ENCODE assay signal across 18 cellular contexts in genomic region chr22:37511368-37512104, GRCh38. TPM values are rescaled to one million over a fixed set of nuclear protein-coding genes. Genes with fewer than 3 reads are reported as not detected.
DNase-seq lines count a peak whose midpoint lies in the region; ATAC-seq, FAIRE-seq and TF ChIP-seq lines count a peak whose summit lies in the region.
"Had no signal": no experiment of that assay in that cellular context is flagged by ENCODE, and none has a peak within 500 bp of the region (broad histone marks: within the 10 kb centered on the region; RNA-seq: fewer than 3 reads in every experiment).

No MANE protein-coding gene starts in this region.

- H3K27me3 Mint-ChIP-seq in activated naive CD4-positive, alpha-beta T cell treated with anti-CD3 and anti-CD28 coated beads for 36 hours (ENCODE audit: low read depth), result no peaks in the 10 kb centered on the region
- H3K27me3 Mint-ChIP-seq: activated naive CD8-positive, alpha-beta T cell had no signal

- CTCF ChIA-PET in HCT116 (lab: Charles Lee) (interaction anchor here (1.2 kb wide), 1 partner anchor 81 kb away, joined by 4 read pairs; no protein-coding TSS in a partner anchor), K562 (lab: Yijun Ruan, JAX; ENCODE audit: low intra/inter-chr PET ratio) (no interaction called here), HEK293T (lab: Yijun Ruan, JAX) (interaction anchor here (1.3 kb wide), 1 partner anchor 81 kb away, joined by 3 read pairs; no protein-coding TSS in a partner anchor)
- CTCF ChIA-PET in activated naive CD4-positive, alpha-beta T cell treated with anti-CD3 and anti-CD28 coated beads for 36 hours (lab: Charles Lee), result no interaction called here

- no peaks in the 10 kb centered on the region for H3K4me1 Mint-ChIP-seq in activated naive CD4-positive, alpha-beta T cell treated with anti-CD3 and anti-CD28 coated beads for 36 hours (ENCODE audit: low read depth)

- H3K27me3 ChIP-seq in HCT116 (ENCODE audit: insufficient read depth, low read length) (no peaks in the 10 kb centered on the region), K562 (ENCODE audit: control insufficient read depth in 2 of 2, insufficient read depth in 2 of 2, low read length in 2 of 2) (no peaks in the 10 kb centered on the region), left ventricle myocardium inferior (ENCODE audit: low read depth) (peaks cover 5% of the 10 kb centered on the region), psoas muscle (ENCODE audit: insufficient read depth in 3 of 3, low read length in 2 of 3) (peaks cover 0 to 31% (median 3%) of the 10 kb centered on the region in 3 donors)
- H3K27me3 ChIP-seq: upper lobe of left lung had no signal

- WGBS in K562 (ENCODE audit: insufficient coverage, low coverage, missing lambda C conversion rate), result 86% methylated on average over 2 of the region's 6 CpGs
- WGBS in psoas muscle, 3 donors, result 74 to 87% (median 83%) methylated on average over 6 of the region's 6 CpGs

- no peak for TF ChIP-seq EP300 in K562 (IDR thresholded peaks at IDR 0.05; ENCODE audit: low read length)

- ATAC-seq in HCT116 (no peak), K562 (no peak), psoas muscle (no peak)

- H3K9me3 ChIP-seq in HCT116 (ENCODE audit: control insufficient read depth in 1 of 2, insufficient read depth in 1 of 2, low read depth in 1 of 2, low read length in 2 of 2), result no peaks in the 10 kb centered on the region
- no peaks in the 10 kb centered on the region for H3K9me3 ChIP-seq in K562 (replicated peaks; ENCODE audit: control insufficient read depth, insufficient read depth, low read depth, low read length)
- H3K9me3 ChIP-seq in left ventricle myocardium inferior (replicated peaks), result peaks cover 3% of the 10 kb centered on the region
- H3K9me3 ChIP-seq in psoas muscle, result no peaks in the 10 kb centered on the region
- H3K9me3 ChIP-seq: lower lobe of right lung, upper lobe of left lung had no signal

- POLR2A ChIA-PET in HCT116 (lab: Charles Lee) (interaction anchor here (0.7 kb wide), 1 partner anchor 81 kb away, joined by 3 read pairs; no protein-coding TSS in a partner anchor), K562 (lab: Yijun Ruan, JAX) (no interaction called here), HEK293T (lab: Yijun Ruan, JAX) (interaction anchor here (1.2 kb wide), 1 partner anchor 147 kb away, joined by 3 read pairs; the partner anchor contains the start of gene PDXP)

- H3K4me3 Mint-ChIP-seq in activated naive CD4-positive, alpha-beta T cell treated with anti-CD3 and anti-CD28 coated beads for 36 hours, result no peak overlapping the region
- H3K4me3 Mint-ChIP-seq: activated naive CD8-positive, alpha-beta T cell; IgD-negative memory B cell had no signal

- no peak overlapping the region for H3K27ac Mint-ChIP-seq in activated naive CD4-positive, alpha-beta T cell treated with anti-CD3 and anti-CD28 coated beads for 36 hours
- H3K27ac Mint-ChIP-seq: activated naive CD8-positive, alpha-beta T cell; IgD-negative memory B cell had no signal

- no peak for DNase-seq in HCT116 (ENCODE audit: low read depth, low spot score)
- no peak for DNase-seq in K562 (ENCODE audit: extremely low read depth in 1 of 4, low spot score in 3 of 4)
- no peak for DNase-seq in left ventricle myocardium inferior
- no peak for DNase-seq in psoas muscle
- DNase-seq in activated naive CD4-positive, alpha-beta T cell treated with anti-CD3 and anti-CD28 coated beads for 36 hours, result no peak
- no peak for DNase-seq in central memory CD4-positive, alpha-beta T cell
- DNase-seq in HEK293T (ENCODE audit: extremely low spot score), result no peak
- DNase-seq in NAMALWA (ENCODE audit: low spot score), result no peak
- DNase-seq: activated CD4-positive, CD25-positive, alpha-beta regulatory T cell; lower lobe of right lung; NCI-H1105 treated with DMSO at 0.1 percent for 48 hours; stimulated activated CD4-positive, alpha-beta T cell treated with anti-CD3 and anti-CD28 coated beads, Interleukin-1b, Interleukin-23, amount 100 ng/mL, for 48 hours; stimulated activated CD8-positive, alpha-beta memory T cell treated with anti-CD3 and anti-CD28 coated beads, Interleukin-4, amount 100 ng/mL, for 48 hours; upper lobe of left lung had no signal

- peaks cover 25% of the 10 kb centered on the region; the same call in 1 of the 2 replicates for H3K79me2 ChIP-seq in HCT116 (ENCODE audit: insufficient read depth, low read length)
- H3K79me2 ChIP-seq in K562 (ENCODE audit: control insufficient read depth, insufficient read depth, low read length), result no peaks in the 10 kb centered on the region
- H3K79me2 ChIP-seq: parathyroid adenoma had no signal

- H3K4me1 ChIP-seq in HCT116 (ENCODE audit: control insufficient read depth in 1 of 2, insufficient read depth in 2 of 2, low read length in 2 of 2), result peaks cover 23 to 44% of the 10 kb centered on the region in 2 experiments
- peaks cover 21 to 30% of the 10 kb centered on the region in 2 experiments for H3K4me1 ChIP-seq in K562 (replicated peaks in 1 of 2; ENCODE audit: control insufficient read depth in 2 of 2, insufficient read depth in 2 of 2, low read length in 2 of 2)
- H3K4me1 ChIP-seq in left ventricle myocardium inferior, result peaks cover 57% of the 10 kb centered on the region
- H3K4me1 ChIP-seq in psoas muscle, result peaks cover 5% of the 10 kb centered on the region
- H3K4me1 ChIP-seq: parathyroid adenoma had no signal

- no peak for FAIRE-seq in K562 (lab: Jason Lieb, UNC)

- H3K27ac ChIP-seq in HCT116 (ENCODE audit: low read depth, low read length) (peak overlapping the region; percentile 65), K562 (ENCODE audit: extremely low read depth, low read depth, low read length) (no peak overlapping the region), left ventricle myocardium inferior (replicated peaks) (peak overlapping the region; percentile 75), psoas muscle (peak overlapping the region; percentile 24)
- H3K27ac ChIP-seq: lower lobe of right lung, parathyroid adenoma had no signal

- BruUV-seq in HCT116 (replicated peaks; lab: Mats Ljungman, UMichigan), result no TSS peak
- BruUV-seq in K562 (replicated peaks; lab: Mats Ljungman, UMichigan), result no TSS peak

- H3K36me3 ChIP-seq in HCT116 (ENCODE audit: control insufficient read depth in 1 of 2, insufficient read depth in 2 of 2, low read length in 2 of 2), result peaks cover 9 to 38% of the 10 kb centered on the region in 2 experiments
- H3K36me3 ChIP-seq in K562 (ENCODE audit: control insufficient read depth, insufficient read depth, low read length), result peaks cover 11% of the 10 kb centered on the region; the same call in 2 of the 3 replicates
- H3K36me3 ChIP-seq in left ventricle myocardium inferior, result peaks cover 21% of the 10 kb centered on the region
- no peaks in the 10 kb centered on the region for H3K36me3 ChIP-seq in psoas muscle (ENCODE audit: insufficient read depth in 1 of 2, low read depth in 1 of 2)

- no peaks in the 10 kb centered on the region for H3K9me1 ChIP-seq in K562 (ENCODE audit: control insufficient read depth, insufficient read depth, low read length)

- in situ Hi-C loops in K562 (cut with MboI), result no loop called here

- no peaks in the 10 kb centered on the region for H3K36me3 Mint-ChIP-seq in activated naive CD4-positive, alpha-beta T cell treated with anti-CD3 and anti-CD28 coated beads for 36 hours (ENCODE audit: low read depth)
- H3K36me3 Mint-ChIP-seq: activated naive CD8-positive, alpha-beta T cell; IgD-negative memory B cell had no signal

- TF ChIP-seq POLR2A in HCT116 (IDR thresholded peaks at IDR 0.05; ENCODE audit: borderline replicate concordance, extremely low read depth, insufficient read depth, insufficient read length) (no peak), K562 (conservative IDR thresholded peaks at IDR 0.05) (no peak)

- H3K4me2 ChIP-seq in HCT116 (ENCODE audit: low read length) (peak overlapping the region; percentile 82), K562 (ENCODE audit: insufficient read depth, low read length) (peak overlapping the region; percentile 44; the same call in 1 of the 2 replicates)

- no peaks in the 10 kb centered on the region for H3K9me3 Mint-ChIP-seq in activated naive CD4-positive, alpha-beta T cell treated with anti-CD3 and anti-CD28 coated beads for 36 hours
- H3K9me3 Mint-ChIP-seq: IgD-negative memory B cell had no signal

- no peak overlapping the region for H2AFZ ChIP-seq in HCT116 (ENCODE audit: low read depth, low read length, poor library complexity, severe bottlenecking)
- no peak overlapping the region for H2AFZ ChIP-seq in K562 (ENCODE audit: low read depth, low read length)
- H2AFZ ChIP-seq: parathyroid adenoma had no signal

- H3K4me3 ChIP-seq in HCT116 (replicated peaks in 1 of 2; ENCODE audit: low read depth in 1 of 2, low read length in 2 of 2) (peak overlapping the region in 1 of 2 experiments; percentile 51; a peak in 1 of 4 replicates), K562 (no peak overlapping the region), left ventricle myocardium inferior (no peak overlapping the region), psoas muscle (no peak overlapping the region)
- H3K4me3 ChIP-seq: coronary artery, lower lobe of right lung, upper lobe of left lung had no signal

- TF ChIP-seq CTCF in HCT116 (IDR thresholded peaks at IDR 0.05 in 2 of 3, conservative IDR thresholded peaks at IDR 0.05 in 1 of 3; ENCODE audit: borderline replicate concordance in 1 of 3, insufficient read depth in 1 of 3, low read depth in 2 of 3, low read length in 2 of 3) (no peak), K562 (IDR thresholded peaks at IDR 0.05 in 2 of 3, conservative IDR thresholded peaks at IDR 0.05 in 1 of 3; ENCODE audit: insufficient read depth in 2 of 3, low read depth in 1 of 3, low read length in 3 of 3) (no peak), left ventricle myocardium inferior (IDR thresholded peaks at IDR 0.05; ENCODE audit: borderline replicate concordance) (no peak), psoas muscle (IDR thresholded peaks at IDR 0.05) (no peak)

- TF ChIP-seq RAD21 in HCT116 (IDR thresholded peaks at IDR 0.05; ENCODE audit: low read depth) (no peak), K562 (CRISPR knock-in tag; conservative IDR thresholded peaks at IDR 0.05 in 1 of 2, IDR thresholded peaks at IDR 0.05 in 1 of 2) (no peak)

- intact Hi-C loops in HCT116 (cut with micrococcal nuclease) (no loop called here), K562 (cut with micrococcal nuclease) (no loop called here), left ventricle myocardium inferior (cut with micrococcal nuclease) (no loop called here), psoas muscle (cut with DNase I) (no loop called here)
- intact Hi-C loops in activated naive CD4-positive, alpha-beta T cell treated with anti-CD3 and anti-CD28 coated beads for 36 hours (cut with micrococcal nuclease), result no loop called here

- RAD21 ChIA-PET in HCT116 (lab: Charles Lee; ENCODE audit: low non-redundant PET in 1 of 2, low total read pairs in 2 of 2, uncharacterized antibody in 2 of 2, unreplicated experiment in 2 of 2), result interaction anchor here in 1 of 2 experiments (0.7 kb wide), 1 partner anchor 182 kb away, joined by 3 read pairs; no protein-coding TSS in a partner anchor

- H3K9ac ChIP-seq in HCT116 (ENCODE audit: low read length), result peak overlapping the region; percentile 53
- peak overlapping the region in 1 of 2 experiments; percentile 83; a peak in 1 of 4 replicates for H3K9ac ChIP-seq in K562 (ENCODE audit: insufficient read depth in 1 of 2, low read depth in 2 of 2, low read length in 2 of 2)
- H3K9ac ChIP-seq: parathyroid adenoma had no signal

- H4K20me1 ChIP-seq in HCT116 (ENCODE audit: insufficient read depth) (no peaks in the 10 kb centered on the region; the same call in 1 of the 2 replicates), K562 (replicated peaks; ENCODE audit: control insufficient read depth, insufficient read depth, low read length) (no peaks in the 10 kb centered on the region)

- H3K9me2 ChIP-seq in HCT116 (ENCODE audit: insufficient read depth), result no peaks in the 10 kb centered on the region

RNA-seq across cellular contexts. Expression of gene CARD10, which starts 7.7 kb away (rescaled TPM):
- total RNA-seq in HCT116 (2021; ENCODE audit: unreplicated experiment), result 32.0 TPM
- polyA plus RNA-seq in HCT116 (2012), result 22.8 and 27.4 TPM in 2 replicates
- 5.4 and 20.1 TPM in 2 replicates for total RNA-seq in K562 (2011; cell fraction: chromatin; rRNA removed; ENCODE audit: low replicate concordance)
- 9.2 and 11.7 TPM in 2 replicates for total RNA-seq in K562 (2011; cell fraction: nucleolus; rRNA removed)
- 6.9 and 8.3 TPM in 2 replicates for total RNA-seq in K562 (2011; cell fraction: nucleoplasm; rRNA removed)
- 4.2 and 4.4 TPM in 2 replicates for total RNA-seq in K562 (2014; rRNA removed)
- total RNA-seq in K562 (2014; rRNA removed; fragmentation: Illumina TruSeq; extraction: Trizol), result 0.57 and 0.84 TPM in 2 replicates
- total RNA-seq in K562 (2015; rRNA removed; fragmentation: Illumina TruSeq; extraction: Trizol), result 1.6 TPM in 2 replicates
- 4.6 and 5.8 TPM in 2 replicates for total RNA-seq in K562 (2021)
- 3.0 and 4.2 TPM in 2 replicates for polyA plus RNA-seq in K562 (2011; rRNA removed)
- 4.8 and 9.8 TPM in 2 replicates for polyA plus RNA-seq in K562 (2011; cell fraction: cytosol; rRNA removed)
- 14.1 and 18.7 TPM in 2 replicates for polyA plus RNA-seq in K562 (2011; cell fraction: nucleus; rRNA removed)
- polyA plus RNA-seq in K562 (2012), result 2.4 and 4.6 TPM in 2 replicates
- polyA plus RNA-seq in K562 (2014; fragmentation: Illumina TruSeq; extraction: Trizol), result 1.5 and 3.2 TPM in 2 replicates
- under 1 TPM; 0.13 to 0.20 TPM for polyA plus RNA-seq in K562 (2014; fragmentation: Nextera tagmentation; extraction: Ambion mirVana)
- 3.6 and 5.8 TPM in 2 replicates for polyA plus RNA-seq in K562 (2014; rRNA removed)
- 1.2 and 1.3 TPM in 2 replicates for polyA minus RNA-seq in K562 (2011; rRNA and poly(A)+ RNA removed)
- polyA minus RNA-seq in K562 (2011; cell fraction: cytosol; rRNA and poly(A)+ RNA removed), result 5.9 TPM in 2 replicates
- 4.6 and 4.7 TPM in 2 replicates for polyA minus RNA-seq in K562 (2011; cell fraction: nucleus; rRNA and poly(A)+ RNA removed)
- 9.0 TPM for total RNA-seq in left ventricle myocardium inferior
- total RNA-seq in psoas muscle, result 1 to 10 TPM; 3.8 to 8.0 (median 4.5) TPM
- polyA plus RNA-seq in psoas muscle, result 1 to 10 TPM; 2.9 to 6.9 (median 4.1) TPM
- total RNA-seq in activated naive CD4-positive, alpha-beta T cell treated with anti-CD3 and anti-CD28 coated beads for 36 hours, result not detected
- polyA plus RNA-seq: IgD-negative memory B cell had no signal

RNA-seq across cellular contexts. Expression of gene MFNG, which starts 25.4 kb away (rescaled TPM):
- total RNA-seq in HCT116 (2021; ENCODE audit: unreplicated experiment) (4.5 TPM), K562 (2014; rRNA removed) (0.53 and 0.54 TPM in 2 replicates), K562 (2014; rRNA removed; fragmentation: Illumina TruSeq; extraction: Trizol) (0.32 TPM in 1 of 2 replicates, not detected in the other), K562 (2015; rRNA removed; fragmentation: Illumina TruSeq; extraction: Trizol) (0.26 TPM in 1 of 2 replicates, not detected in the other), K562 (2021) (0.73 and 0.89 TPM in 2 replicates), left ventricle myocardium inferior (11.8 TPM), psoas muscle (1 to 10 TPM; 4.5 to 8.0 (median 7.7) TPM)
- polyA plus RNA-seq in HCT116 (2012), result 3.3 and 3.4 TPM in 2 replicates
- total RNA-seq in K562 (2011; cell fraction: chromatin; rRNA removed; ENCODE audit: low replicate concordance), result 0.83 TPM in 1 of 2 replicates, not detected in the other
- not detected in 2 replicates for total RNA-seq in K562 (2011; cell fraction: nucleolus; rRNA removed)
- not detected in 2 replicates for total RNA-seq in K562 (2011; cell fraction: nucleoplasm; rRNA removed)
- polyA plus RNA-seq in K562 (2011; rRNA removed) (0.08 and 0.38 TPM in 2 replicates), K562 (2014; fragmentation: Illumina TruSeq; extraction: Trizol) (0.14 and 0.16 TPM in 2 replicates), K562 (2014; fragmentation: Nextera tagmentation; extraction: Ambion mirVana) (not detected), K562 (2014; rRNA removed) (0.13 and 0.20 TPM in 2 replicates), psoas muscle (1 to 10 TPM; 4.3 to 9.6 (median 8.2) TPM)
- polyA plus RNA-seq in K562 (2011; cell fraction: cytosol; rRNA removed), result 0.18 and 1.2 TPM in 2 replicates
- 0.10 and 1.6 TPM in 2 replicates for polyA plus RNA-seq in K562 (2011; cell fraction: nucleus; rRNA removed)
- polyA plus RNA-seq in K562 (2012), result 0.10 and 0.86 TPM in 2 replicates
- polyA minus RNA-seq in K562 (2011; rRNA and poly(A)+ RNA removed), result 0.49 TPM in 1 of 2 replicates, not detected in the other
- not detected in 2 replicates for polyA minus RNA-seq in K562 (2011; cell fraction: cytosol; rRNA and poly(A)+ RNA removed)
- polyA minus RNA-seq in K562 (2011; cell fraction: nucleus; rRNA and poly(A)+ RNA removed), result not detected in 2 replicates
- 10 to 100 TPM; 83.1 to 90.9 TPM for total RNA-seq in activated naive CD4-positive, alpha-beta T cell treated with anti-CD3 and anti-CD28 coated beads for 36 hours

RNA-seq across cellular contexts. Expression of gene CDC42EP1, which starts 48.7 kb away (rescaled TPM):
- 160 TPM for total RNA-seq in HCT116 (2021; ENCODE audit: unreplicated experiment)
- 184 and 199 TPM in 2 replicates for polyA plus RNA-seq in HCT116 (2012)
- 7.9 and 25.6 TPM in 2 replicates for total RNA-seq in K562 (2011; cell fraction: chromatin; rRNA removed; ENCODE audit: low replicate concordance)
- total RNA-seq in K562 (2011; cell fraction: nucleolus; rRNA removed), result 22.5 and 24.0 TPM in 2 replicates
- 13.4 and 14.2 TPM in 2 replicates for total RNA-seq in K562 (2011; cell fraction: nucleoplasm; rRNA removed)
- total RNA-seq in K562 (2014; rRNA removed), result 29.0 and 41.6 TPM in 2 replicates
- 2.7 and 3.2 TPM in 2 replicates for total RNA-seq in K562 (2014; rRNA removed; fragmentation: Illumina TruSeq; extraction: Trizol)
- 7.3 and 8.3 TPM in 2 replicates for total RNA-seq in K562 (2015; rRNA removed; fragmentation: Illumina TruSeq; extraction: Trizol)
- 62.8 and 70.2 TPM in 2 replicates for total RNA-seq in K562 (2021)
- 4.0 and 13.8 TPM in 2 replicates for polyA plus RNA-seq in K562 (2011; rRNA removed)
- 6.0 and 18.2 TPM in 2 replicates for polyA plus RNA-seq in K562 (2011; cell fraction: cytosol; rRNA removed)
- polyA plus RNA-seq in K562 (2011; cell fraction: nucleus; rRNA removed), result 9.9 and 15.1 TPM in 2 replicates
- polyA plus RNA-seq in K562 (2012), result 24.9 and 50.5 TPM in 2 replicates
- 18.4 and 49.9 TPM in 2 replicates for polyA plus RNA-seq in K562 (2014; fragmentation: Illumina TruSeq; extraction: Trizol)
- polyA plus RNA-seq in K562 (2014; fragmentation: Nextera tagmentation; extraction: Ambion mirVana), result under 1 TPM; 0.67 to 0.69 TPM
- polyA plus RNA-seq in K562 (2014; rRNA removed), result 22.5 and 28.1 TPM in 2 replicates
- 1.9 and 2.3 TPM in 2 replicates for polyA minus RNA-seq in K562 (2011; rRNA and poly(A)+ RNA removed)
- polyA minus RNA-seq in K562 (2011; cell fraction: cytosol; rRNA and poly(A)+ RNA removed), result 12.7 and 21.9 TPM in 2 replicates
- polyA minus RNA-seq in K562 (2011; cell fraction: nucleus; rRNA and poly(A)+ RNA removed), result 10.2 and 10.6 TPM in 2 replicates
- 17.7 TPM for total RNA-seq in left ventricle myocardium inferior
- 10 to 100 TPM in 2 of 4 donors, 1 to 10 TPM in 2; 6.9 to 13.8 (median 10.7) TPM for total RNA-seq in psoas muscle
- polyA plus RNA-seq in psoas muscle, result 1 to 10 TPM; 3.8 to 5.9 (median 4.1) TPM
- total RNA-seq in activated naive CD4-positive, alpha-beta T cell treated with anti-CD3 and anti-CD28 coated beads for 36 hours, result 1 to 10 TPM; 1.9 to 2.8 TPM

Comparison
In these comparisons a context has a peak if more than half of its experiments do, and no peak if none do; other contexts are left out.
1. CTCF ChIA-PET loops: an anchor here in HCT116 (1.2 kb wide) and HEK293T (1.3 kb wide); none called in K562 and activated naive CD4-positive, alpha-beta T cell treated with anti-CD3 and anti-CD28 coated beads for 36 hours.